23 cellular contexts compared by ENCODE assay signal in the genomic region with DNA sequence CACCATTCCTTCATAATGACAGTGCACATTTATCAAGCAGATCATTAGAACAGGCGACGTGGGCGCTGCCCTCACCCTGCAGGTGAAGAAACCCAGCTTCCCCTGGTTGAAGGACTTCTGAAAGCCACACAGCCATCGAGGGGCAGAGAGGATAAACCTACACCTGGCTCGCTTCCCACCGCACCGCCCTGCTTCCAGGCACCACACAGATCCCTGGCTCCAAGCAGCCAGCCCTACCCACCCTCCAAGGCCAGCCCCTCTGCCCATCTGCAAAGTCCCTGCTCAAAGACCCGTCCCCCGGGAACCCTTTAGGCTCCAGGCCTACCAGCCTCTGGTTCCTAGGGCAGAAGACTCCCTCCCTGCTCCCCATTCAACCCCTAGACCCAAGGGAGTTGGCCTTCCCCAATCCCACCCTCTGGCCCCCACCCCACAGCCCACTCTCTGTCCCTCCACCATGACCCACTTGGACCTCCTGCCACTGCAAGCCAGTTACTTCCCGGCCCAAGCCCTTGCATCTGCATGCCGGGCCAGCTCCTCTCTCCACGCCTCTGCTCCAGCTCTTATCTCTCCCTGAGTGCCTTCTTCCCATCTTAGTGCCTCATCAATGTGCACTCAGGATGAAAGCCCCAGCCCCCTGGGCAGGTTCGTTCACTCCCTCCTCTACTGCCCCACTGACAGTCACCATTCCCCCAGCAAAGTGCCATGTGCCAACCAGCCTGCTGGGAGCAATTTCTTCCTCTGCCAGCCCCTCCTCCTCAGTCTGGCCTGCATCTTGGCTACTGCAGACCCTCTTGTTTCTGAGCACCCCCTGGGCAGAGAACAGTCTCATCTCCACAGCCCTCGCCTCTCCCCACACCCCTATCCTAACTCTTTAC.
"Had no signal": no experiment of that assay in that cellular context is flagged by ENCODE, and none has a peak within 500 bp of the region (broad histone marks: within the 10 kb centered on the region; RNA-seq: fewer than 3 reads in every experiment).

No MANE protein-coding gene starts in this region.

- H3K9me3 ChIP-seq: gastrocnemius medialis, heart right ventricle, tibial nerve, uterus had no signal

- H3K4me1 Mint-ChIP-seq: activated naive CD4-positive, alpha-beta T cell treated with anti-CD3 and anti-CD28 coated beads, Interleukin-2, amount 10 ng/mL, durations not matched to agents 7 days and 5 days; activated naive CD8-positive, alpha-beta T cell treated with anti-CD3 and anti-CD28 coated beads, Interleukin-2, amount 50 U/mL, for 24 hours had no signal

- H3K27me3 Mint-ChIP-seq: activated naive CD4-positive, alpha-beta T cell treated with anti-CD3 and anti-CD28 coated beads, Interleukin-2, amount 10 ng/mL, durations not matched to agents 7 days and 5 days; activated naive CD8-positive, alpha-beta T cell treated with anti-CD3 and anti-CD28 coated beads, Interleukin-2, amount 50 U/mL, for 24 hours had no signal

- H3K4me3 ChIP-seq: gastrocnemius medialis, heart right ventricle, tibial nerve, uterus had no signal

- H3K27ac ChIP-seq: gastrocnemius medialis, heart right ventricle, tibial nerve, uterus had no signal

- H3K4me1 ChIP-seq: gastrocnemius medialis, heart right ventricle, tibial nerve, uterus had no signal

- H3K27ac Mint-ChIP-seq: activated naive CD4-positive, alpha-beta T cell treated with anti-CD3 and anti-CD28 coated beads, Interleukin-2, amount 10 ng/mL, durations not matched to agents 7 days and 5 days; activated naive CD8-positive, alpha-beta T cell treated with anti-CD3 and anti-CD28 coated beads, Interleukin-2, amount 50 U/mL, for 24 hours; mesothelial cell of epicardium; nephron progenitor cell; T-helper 1 cell treated with Interleukin-12 subunit alpha and Interleukin-12 subunit beta and Interleukin-4 antibody, amounts not matched to agents 30 μg/mL and 1 μg/mL, for 36 hours had no signal

- ATAC-seq: activated CD4-positive, CD25-positive, alpha-beta regulatory T cell treated with anti-CD3 and anti-CD28 coated beads, Interleukin-2, amount 50 U/mL, for 24 hours; activated naive CD8-positive, alpha-beta T cell treated with anti-CD3 and anti-CD28 coated beads, Interleukin-2, amount 50 U/mL, for 24 hours; activated T-cell treated with anti-CD3 and anti-CD28 coated beads, Interleukin-2, amount 50 U/mL, for 4 hours; esophagus mucosa; gastrocnemius medialis; heart right ventricle had no signal

- H3K36me3 ChIP-seq: uterus had no signal

- H3K4me3 Mint-ChIP-seq: activated naive CD4-positive, alpha-beta T cell treated with anti-CD3 and anti-CD28 coated beads, Interleukin-2, amount 10 ng/mL, durations not matched to agents 7 days and 5 days; activated naive CD8-positive, alpha-beta T cell treated with anti-CD3 and anti-CD28 coated beads, Interleukin-2, amount 50 U/mL, for 24 hours; activated T-cell treated with anti-CD3 and anti-CD28 coated beads, Interleukin-2, amount 50 U/mL, for 4 hours; mesothelial cell of epicardium; nephron progenitor cell; T-helper 1 cell treated with Interleukin-12 subunit alpha and Interleukin-12 subunit beta and Interleukin-4 antibody, amounts not matched to agents 30 μg/mL and 1 μg/mL, for 36 hours had no signal

- H3K27me3 ChIP-seq: gastrocnemius medialis, heart right ventricle, tibial nerve, uterus had no signal

- DNase-seq: activated CD4-positive, alpha-beta T cell treated with anti-CD3 and anti-CD28 coated beads, Interleukin-2, amount 50 U/mL, for 1 hour; activated CD8-positive, alpha-beta memory T cell treated with anti-CD3 and anti-CD28 coated beads, Interleukin-2, amount 50 U/mL, for 4 hours; activated effector memory CD4-positive, alpha-beta T cell treated with Interleukin-2 at 50 U/mL for 16 hours; activated naive CD4-positive, alpha-beta T cell treated with anti-CD3 and anti-CD28 coated beads, Interleukin-2, amount 10 ng/mL, durations not matched to agents 7 days and 5 days; activated naive CD8-positive, alpha-beta T cell treated with anti-CD3 and anti-CD28 coated beads, Interleukin-2, amount 50 U/mL, for 24 hours; activated T-cell treated with anti-CD3 and anti-CD28 coated beads, Interleukin-2, amount 50 U/mL, for 4 hours; anterior cingulate cortex; cortex of kidney; effector CD8-positive, alpha-beta T cell; gastrocnemius medialis; heart right ventricle; kidney glomerular epithelial cell; nephron progenitor cell; stimulated activated CD4-positive, alpha-beta T cell treated with anti-CD3 and anti-CD28 coated beads, Interleukin-12 subunit alpha, Interleukin-12 subunit beta, amount 100 ng/mL, for 4 hours; stimulated activated CD4-positive, alpha-beta T cell treated with anti-CD3 and anti-CD28 coated beads, Interleukin-1b, Interleukin-23, amount 100 ng/mL, for 48 hours; stimulated activated CD8-positive, alpha-beta memory T cell treated with anti-CD3 and anti-CD28 coated beads, Interleukin-4, amount 100 ng/mL, for 48 hours; stimulated activated naive CD4-positive, alpha-beta T cell treated with Interleukin-2 at 50 U/mL for 16 hours; uterus had no signal

- H3K36me3 Mint-ChIP-seq: activated naive CD4-positive, alpha-beta T cell treated with anti-CD3 and anti-CD28 coated beads, Interleukin-2, amount 10 ng/mL, durations not matched to agents 7 days and 5 days had no signal

- H3K9me3 Mint-ChIP-seq: activated naive CD4-positive, alpha-beta T cell treated with anti-CD3 and anti-CD28 coated beads, Interleukin-2, amount 10 ng/mL, durations not matched to agents 7 days and 5 days; activated naive CD8-positive, alpha-beta T cell treated with anti-CD3 and anti-CD28 coated beads, Interleukin-2, amount 50 U/mL, for 24 hours; activated T-cell treated with anti-CD3 and anti-CD28 coated beads, Interleukin-2, amount 50 U/mL, for 4 hours; mesothelial cell of epicardium; nephron progenitor cell; T-helper 1 cell treated with Interleukin-12 subunit alpha and Interleukin-12 subunit beta and Interleukin-4 antibody, amounts not matched to agents 30 μg/mL and 1 μg/mL, for 36 hours had no signal
